In genomic region chrX:40735318-40736169, GRCh38 we compare ENCODE assay signal across 8 cellular contexts.
DNase-seq lines count a peak whose midpoint lies in the region; ATAC-seq and TF ChIP-seq lines count a peak whose summit lies in the region.

MED14 (minus strand) TSS chrX:40735542; CDS start chrX:40735412, 130 bp downstream.

- TF ChIP-seq CTCF in AG10803 (conservative IDR thresholded peaks at IDR 0.05; ENCODE audit: low read length), result peak; percentile 45

- DNase-seq in AG10803 (ENCODE audit: low read depth), result peak; percentile 74
- DNase-seq in NCI-H345 (lab: John Stamatoyannopoulos, UW), result peak; percentile 92
- DNase-seq in activated CD4-positive, CD25-positive, alpha-beta regulatory T cell (lab: John Stamatoyannopoulos, UW), result peak; percentile 72 to 81 (median 78)
- DNase-seq in central memory CD4-positive, alpha-beta T cell, result peak; percentile 97
- DNase-seq in iris pigment epithelial cell (ENCODE audit: low read depth), result peak; percentile 86
- DNase-seq in stimulated activated CD4-positive, alpha-beta T cell treated with anti-CD3 and anti-CD28 coated beads, Interleukin-12 subunit alpha, Interleukin-12 subunit beta, amount 100 ng/mL, for 4 hours, result peak; percentile 82

- ATAC-seq in GM19023 (IDR thresholded peaks at IDR 0.05; ENCODE audit: unreplicated experiment), result peak; percentile 93
- peak; percentile 90 for ATAC-seq in HG03280 (IDR thresholded peaks at IDR 0.05; ENCODE audit: unreplicated experiment)

- peak within 1 kb of the TSS; percentile 79 for H3K4me3 ChIP-seq in AG10803 (ENCODE audit: low read length)

Comparison
In these comparisons a context has a peak if more than half of its experiments do, and no peak if none do; other contexts are left out.
1. Peak in every context shown above with its lines: DNase-seq, ATAC-seq and H3K4me3 ChIP-seq.